8 cellular contexts compared by ENCODE assay signal in genomic region chr11:1693327-1694063, GRCh38. TPM values are rescaled to one million over a fixed set of nuclear protein-coding genes. Genes with fewer than 3 reads are reported as not detected.
A peak's percentile ranks its signal among the peaks of the same experiment; 100 is the strongest.
DNase-seq lines count a peak whose midpoint lies in the region; TF ChIP-seq lines count a peak whose summit lies in the region.

No MANE protein-coding gene starts in this region.

- H3K27ac ChIP-seq in HUES6 (ENCODE audit: low read depth, low read length), result no peak overlapping the region

- no peaks in the 10 kb centered on the region for H3K36me3 ChIP-seq in HUES6 (ENCODE audit: control insufficient read depth, insufficient read depth, low read length)

- DNase-seq in Calu3 (peak; percentile 92), RPMI7951 (ENCODE audit: low read depth) (peak; percentile 60), activated gamma-delta T cell treated with Interleukin-2 at 50 U/mL for 16 hours (peak; percentile 67), fibroblast of villous mesenchyme (ENCODE audit: low read depth) (peak; percentile 65), cortex of kidney (lab: John Stamatoyannopoulos, UW) (no peak)
- peak; percentile 19 to 83 (median 67) for DNase-seq in stimulated activated naive CD4-positive, alpha-beta T cell (lab: John Stamatoyannopoulos, UW)

- H3K27me3 ChIP-seq in HUES6 (ENCODE audit: control insufficient read depth, insufficient read depth, low read length), result peaks cover 33% of the 10 kb centered on the region; the same call in 1 of the 2 replicates

- TF ChIP-seq CTCF in Calu3 (IDR thresholded peaks at IDR 0.05; ENCODE audit: unreplicated experiment) (peak; percentile 92), fibroblast of villous mesenchyme (IDR thresholded peaks at IDR 0.05; ENCODE audit: insufficient read depth, low read depth, low read length) (peak; percentile 86), nephron (IDR thresholded peaks at IDR 0.05; ENCODE audit: unreplicated experiment in 3 of 3) (peak; percentile 91 to 95 (median 93))

- H3K4me1 ChIP-seq in HUES6 (ENCODE audit: control insufficient read depth, insufficient read depth, low read length), result peaks cover 23% of the 10 kb centered on the region

- H3K36me3 Mint-ChIP-seq in Calu3 (ENCODE audit: insufficient read depth, unreplicated experiment) (peaks cover 9% of the 10 kb centered on the region), nephron (ENCODE audit: low read depth) (no peaks in the 10 kb centered on the region)

- no TSS peak for BruUV-seq in Calu3 (replicated peaks; lab: Mats Ljungman, UMichigan)

- peaks cover 4% of the 10 kb centered on the region for H3K9me3 Mint-ChIP-seq in Calu3 (ENCODE audit: low read depth, unreplicated experiment)
- peaks cover 5% of the 10 kb centered on the region for H3K9me3 Mint-ChIP-seq in nephron

- peaks cover 44% of the 10 kb centered on the region for H3K27me3 Mint-ChIP-seq in Calu3 (ENCODE audit: unreplicated experiment)
- H3K27me3 Mint-ChIP-seq in nephron (ENCODE audit: low read depth), result peaks cover 33% of the 10 kb centered on the region

- no peaks in the 10 kb centered on the region for H3K9me3 ChIP-seq in HUES6 (ENCODE audit: control insufficient read depth, insufficient read depth, low read depth, low read length)

- H3K27ac Mint-ChIP-seq in Calu3 (ENCODE audit: unreplicated experiment) (peak overlapping the region; percentile 68), nephron (peak overlapping the region; percentile 67 to 94 (median 81))

- H3K4me3 ChIP-seq in HUES6 (ENCODE audit: low read depth, low read length) (peak overlapping the region; percentile 61), fibroblast of villous mesenchyme (ENCODE audit: low read depth, low read length) (peak overlapping the region; percentile 22)

- H3K4me3 Mint-ChIP-seq in Calu3 (ENCODE audit: low read depth, unreplicated experiment) (peak overlapping the region; percentile 68), nephron (peak overlapping the region; percentile 72 to 84 (median 72))

- CTCF ChIA-PET in Calu3 (lab: Charles Lee), result interaction anchor here (0.7 to 2.9 kb wide), 15 partner anchors 13 to 463 kb away, joined by 3 to 117 read pairs (median 5); partner anchors contain the start of gene SYT8

- intact Hi-C loops in Calu3 (cut with micrococcal nuclease; ENCODE audit: unreplicated experiment), result loop anchor here (1.0 to 5.0 kb wide), 2 partner anchors 140 to 459 kb away; no protein-coding TSS in a partner anchor

- H3K9ac ChIP-seq in HUES6 (ENCODE audit: low read length), result peak overlapping the region; percentile 56

- H3K4me1 Mint-ChIP-seq in Calu3 (ENCODE audit: low read depth, unreplicated experiment), result peaks cover 16% of the 10 kb centered on the region
- peaks cover 16% of the 10 kb centered on the region for H3K4me1 Mint-ChIP-seq in nephron

RNA-seq across cellular contexts. Expression of gene KRTAP5-6, which starts 3.5 kb away (rescaled TPM):
- total RNA-seq in Calu3 (2022) (not detected in 2 replicates), fibroblast of villous mesenchyme (not detected in 2 replicates)
- total RNA-seq in RPMI7951 (2014; rRNA removed; shearing (Covaris generic)), result not detected in 2 replicates

RNA-seq across cellular contexts. Expression of gene IFITM10, which starts 56.9 kb away (rescaled TPM):
- total RNA-seq in Calu3 (2022), result 3.3 and 8.1 TPM in 2 replicates
- 4.3 and 6.6 TPM in 2 replicates for total RNA-seq in RPMI7951 (2014; rRNA removed; shearing (Covaris generic))
- 0.32 and 0.43 TPM in 2 replicates for total RNA-seq in fibroblast of villous mesenchyme
